In the genomic region with DNA sequence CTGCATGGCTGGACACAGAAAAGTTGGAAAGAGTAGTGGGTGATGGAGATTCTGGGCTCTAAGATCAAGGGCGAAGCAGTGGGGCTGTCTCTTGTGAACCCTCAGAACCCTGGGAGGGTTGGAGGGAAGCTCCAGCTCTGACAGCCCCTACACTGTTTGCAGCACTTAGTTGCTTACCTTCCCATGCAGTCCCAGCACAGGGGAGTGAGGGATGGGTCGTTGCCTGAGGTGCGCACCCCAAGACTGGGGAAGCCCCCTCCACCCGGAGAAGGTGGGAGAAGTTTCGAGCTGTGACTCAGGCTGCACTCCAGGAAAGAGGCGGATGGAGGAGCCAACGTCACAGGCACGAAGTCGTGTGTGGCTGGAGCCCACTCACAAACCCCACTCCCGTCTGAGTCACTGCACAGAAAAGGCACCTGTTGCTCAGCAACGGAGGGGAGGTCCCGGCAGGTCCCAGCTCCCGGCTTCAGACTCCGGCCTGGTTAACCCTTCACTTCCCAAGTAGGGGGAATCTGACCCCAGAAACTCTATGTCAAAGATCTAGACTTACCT, we compare ENCODE assay signal across 8 cellular contexts.
A peak's percentile ranks its signal among the peaks of the same experiment; 100 is the strongest.
DNase-seq lines count a peak whose midpoint lies in the region; ATAC-seq and TF ChIP-seq lines count a peak whose summit lies in the region.

No MANE protein-coding gene starts in this region.

- H3K4me1 ChIP-seq in hepatocyte (ENCODE audit: insufficient read depth) (no peaks in the 10 kb centered on the region), sigmoid colon (no peaks in the 10 kb centered on the region)

- no peak for TF ChIP-seq EP300 in sigmoid colon (IDR thresholded peaks at IDR 0.05)

- peaks cover 13% of the 10 kb centered on the region for H3K9me3 Mint-ChIP-seq in HFFc6

- no peak for ATAC-seq in GM18517 (IDR thresholded peaks at IDR 0.05; ENCODE audit: unreplicated experiment)
- ATAC-seq in GM18519 (IDR thresholded peaks at IDR 0.05; ENCODE audit: low FRiP score, unreplicated experiment): no peak
- ATAC-seq in GM18873 (IDR thresholded peaks at IDR 0.05; ENCODE audit: low FRiP score, unreplicated experiment): no peak

- peaks cover 14% of the 10 kb centered on the region for H3K4me1 Mint-ChIP-seq in HFFc6 (ENCODE audit: low read depth)

- H3K4me3 ChIP-seq in hepatocyte: no peak overlapping the region
- no peak overlapping the region for H3K4me3 ChIP-seq in sigmoid colon

- TF ChIP-seq CTCF in HFFc6 (IDR thresholded peaks at IDR 0.05) (no peak), hepatocyte (IDR thresholded peaks at IDR 0.05; ENCODE audit: poor library complexity) (no peak), sigmoid colon (IDR thresholded peaks at IDR 0.05) (no peak)

- no peaks in the 10 kb centered on the region for H4K20me1 ChIP-seq in hepatocyte (ENCODE audit: insufficient read depth, poor library complexity, severe bottlenecking)

- no peak for TF ChIP-seq POLR2A in sigmoid colon (IDR thresholded peaks at IDR 0.05)

- no peaks in the 10 kb centered on the region for H3K9me2 ChIP-seq in hepatocyte (replicated peaks; ENCODE audit: insufficient read depth)

- peaks cover 5% of the 10 kb centered on the region for H3K27me3 Mint-ChIP-seq in HFFc6 (ENCODE audit: insufficient read depth)

- intact Hi-C loops in sigmoid colon (cut with DNase I): no loop called here

- DNase-seq in HFFc6 (peak; percentile 8), hepatocyte (ENCODE audit: low spot score) (peak; percentile 83), sigmoid colon (no peak)
- peak; percentile 27 for DNase-seq in activated CD8-positive, alpha-beta memory T cell treated with anti-CD3 and anti-CD28 coated beads, Interleukin-2, amount 50 U/mL, for 24 hours (ENCODE audit: extremely low read depth)
- peak; percentile 46 to 72 (median 64) for DNase-seq in stimulated activated CD4-positive, alpha-beta T cell treated with anti-CD3 and anti-CD28 coated beads, TNF-alpha, amount 100 ng/mL, for 24 hours (ENCODE audit: low read depth in 3 of 3)

- H3K4me3 Mint-ChIP-seq in HFFc6: no peak overlapping the region; the same call in 1 of the 2 replicates

- peak overlapping the region; percentile 74 for H3K27ac ChIP-seq in hepatocyte
- H3K27ac ChIP-seq in sigmoid colon: no peak overlapping the region

- H2AFZ ChIP-seq in hepatocyte: no peak overlapping the region

- H3K27ac Mint-ChIP-seq in HFFc6: no peak overlapping the region

- no peaks in the 10 kb centered on the region for H3K36me3 Mint-ChIP-seq in HFFc6 (ENCODE audit: low read depth)

- peak overlapping the region; percentile 59 for H3K4me2 ChIP-seq in hepatocyte

- H3K27me3 ChIP-seq in hepatocyte (no peaks in the 10 kb centered on the region), sigmoid colon (peaks cover 0 to 6% (median 0%) of the 10 kb centered on the region in 3 donors)

- 15% methylated on average over 14 of the region's 14 CpGs for WGBS in hepatocyte (ENCODE audit: low lambda C conversion rate, missing lambda C conversion rate)
- 6 to 8% methylated on average over 14 of the region's 14 CpGs for WGBS in sigmoid colon, 2 donors

- no peaks in the 10 kb centered on the region for H3K79me2 ChIP-seq in hepatocyte

- H3K9me3 ChIP-seq in hepatocyte (ENCODE audit: low read depth) (no peaks in the 10 kb centered on the region), sigmoid colon (peaks cover 0 to 5% (median 0%) of the 10 kb centered on the region in 4 donors)

- H3K36me3 ChIP-seq in hepatocyte (replicated peaks; ENCODE audit: insufficient read depth, low read depth) (no peaks in the 10 kb centered on the region), sigmoid colon (no peaks in the 10 kb centered on the region)
